In genomic region chr16:13081825-13082224, GRCh38 we compare ENCODE assay signal across 29 cellular contexts.
"Had no signal": no experiment of that assay in that cellular context is flagged by ENCODE, and none has a peak within 500 bp of the region (broad histone marks: within the 10 kb centered on the region; RNA-seq: fewer than 3 reads in every experiment).

No MANE protein-coding gene starts in this region.

- H3K27ac ChIP-seq: colonic mucosa, coronary artery, dorsolateral prefrontal cortex, epithelial cell of prostate, esophagus muscularis mucosa, esophagus squamous epithelium, foreskin keratinocyte, gastrocnemius medialis, gastroesophageal sphincter, heart left ventricle, heart right ventricle, hepatocyte had no signal

- DNase-seq: colonic mucosa; cortex of kidney; dermis blood vessel endothelial cell; dorsolateral prefrontal cortex; effector CD4-positive, alpha-beta T cell; effector CD8-positive, alpha-beta T cell; effector memory CD4-positive, alpha-beta T cell; effector memory CD8-positive, alpha-beta T cell; endodermal cell; erythroblast; esophagus squamous epithelium; foreskin fibroblast; foreskin keratinocyte; foreskin melanocyte; gastrocnemius medialis; glutamatergic neuron; head of caudate nucleus; heart left ventricle; heart right ventricle had no signal

- H3K4me3 ChIP-seq: colonic mucosa, coronary artery, dorsolateral prefrontal cortex, esophagus muscularis mucosa, esophagus squamous epithelium, gastrocnemius medialis, gastroesophageal sphincter, heart left ventricle, heart right ventricle, hepatocyte had no signal

- H3K79me2 ChIP-seq: hepatocyte had no signal

- H3K36me3 ChIP-seq: colonic mucosa, esophagus muscularis mucosa, esophagus squamous epithelium, gastrocnemius medialis, gastroesophageal sphincter, heart left ventricle, heart right ventricle had no signal

- ATAC-seq: effector memory CD8-positive, alpha-beta T cell; esophagus mucosa; foreskin keratinocyte; gastrocnemius medialis; gastroesophageal sphincter; heart left ventricle; heart right ventricle had no signal

- H2AFZ ChIP-seq: hepatocyte had no signal

- FAIRE-seq: colon, endometrium, endothelial cell of umbilical vein, frontal cortex had no signal

- H3K9me3 ChIP-seq: colonic mucosa, esophagus muscularis mucosa, esophagus squamous epithelium, gastrocnemius medialis, gastroesophageal sphincter had no signal

- H3K4me2 ChIP-seq: hepatocyte had no signal

- H3K27me3 ChIP-seq: colonic mucosa, esophagus squamous epithelium, foreskin keratinocyte, gastrocnemius medialis, hepatocyte had no signal

- H3K4me1 ChIP-seq: colonic mucosa, esophagus squamous epithelium, foreskin keratinocyte, gastrocnemius medialis, gastroesophageal sphincter, heart left ventricle, heart right ventricle had no signal
